In genomic region chr5:39031041-39031440, GRCh38 we compare ENCODE assay signal across 24 cellular contexts. TPM values are rescaled to one million over a fixed set of nuclear protein-coding genes. Genes with fewer than 3 reads are reported as not detected.
A peak's percentile ranks its signal among the peaks of the same experiment; 100 is the strongest.
DNase-seq lines count a peak whose midpoint lies in the region; ATAC-seq and TF ChIP-seq lines count a peak whose summit lies in the region.
"Had no signal": no experiment of that assay in that cellular context is flagged by ENCODE, and none has a peak within 500 bp of the region (broad histone marks: within the 10 kb centered on the region; RNA-seq: fewer than 3 reads in every experiment).

No MANE protein-coding gene starts in this region.

- H3K36me3 Mint-ChIP-seq in CD4-positive, alpha-beta memory T cell: peaks cover 24 to 60% of the 10 kb centered on the region in 2 donors
- H3K36me3 Mint-ChIP-seq in GM23338 (ENCODE audit: low read depth): peaks cover 75% of the 10 kb centered on the region
- H3K36me3 Mint-ChIP-seq in central memory CD8-positive, alpha-beta T cell (ENCODE audit: insufficient read depth): peaks cover 14% of the 10 kb centered on the region

- no peaks in the 10 kb centered on the region for H3F3A ChIP-seq in GM23338 (replicated peaks; ENCODE audit: low read depth)

- no peak overlapping the region for H3K4me2 ChIP-seq in GM23338
- H3K4me2 ChIP-seq: SK-N-SH had no signal

- ATAC-seq in GM23338 (no peak), HG03095 (IDR thresholded peaks at IDR 0.05; ENCODE audit: unreplicated experiment) (no peak)
- ATAC-seq in central memory CD8-positive, alpha-beta T cell (replicated peaks; ENCODE audit: extremely low read depth, poor library complexity, severe bottlenecking): no peak
- ATAC-seq: activated T-cell treated with anti-CD3 and anti-CD28 coated beads, Interleukin-2, amount 50 U/mL, for 4 hours; left colon; T-helper 17 cell had no signal

- peaks cover 30% of the 10 kb centered on the region for H3K4me1 ChIP-seq in CD4-positive, alpha-beta memory T cell (ENCODE audit: insufficient read depth, low read length)
- H3K4me1 ChIP-seq in GM23338 (ENCODE audit: insufficient read depth) (peaks cover 9% of the 10 kb centered on the region; the same call in 1 of the 2 replicates), neutrophil (ENCODE audit: control insufficient read depth in 1 of 2, insufficient read depth in 1 of 2, low read depth in 1 of 2, low read length in 1 of 2) (no peaks in the 10 kb centered on the region), stomach (peaks cover 0 to 33% (median 17%) of the 10 kb centered on the region in 4 donors)

- POLR2A ChIA-PET in CD4-positive, alpha-beta memory T cell (lab: Charles Lee; ENCODE audit: partially characterized antibody): no interaction called here

- H3K9me2 ChIP-seq in GM23338 (ENCODE audit: insufficient read depth): no peaks in the 10 kb centered on the region
- H3K9me2 ChIP-seq: SK-N-SH had no signal

- CTCF ChIA-PET in CD4-positive, alpha-beta memory T cell (lab: Charles Lee; ENCODE audit: partially characterized antibody): interaction anchor here (2.9 kb wide), 1 partner anchor 50 kb away, joined by 7 read pairs; no protein-coding TSS in a partner anchor

- peak overlapping the region in 2 of 8 donors; percentile 1 for H3K4me3 Mint-ChIP-seq in CD4-positive, alpha-beta memory T cell
- no peak overlapping the region for H3K4me3 Mint-ChIP-seq in GM23338
- H3K4me3 Mint-ChIP-seq in central memory CD8-positive, alpha-beta T cell: no peak overlapping the region
- H3K4me3 Mint-ChIP-seq: activated T-cell treated with anti-CD3 and anti-CD28 coated beads, Interleukin-2, amount 50 U/mL, for 4 hours; brain; H9; T-helper 17 cell had no signal

- no peaks in the 10 kb centered on the region; the same call in 1 of the 2 replicates for H4K20me1 ChIP-seq in GM23338 (replicated peaks; ENCODE audit: insufficient read depth)

- H2AFZ ChIP-seq in GM23338: no peak overlapping the region

- intact Hi-C loops in CD4-positive, alpha-beta memory T cell (cut with micrococcal nuclease): no loop called here
- intact Hi-C loops in stomach (cut with DNase I; ENCODE audit: low total_unique reads): no loop called here

- 24 to 60% (median 50%) methylated on average over 1 of the region's 1 CpG for WGBS in stomach, 5 donors

- no peak overlapping the region for H3K27ac ChIP-seq in CD4-positive, alpha-beta memory T cell (ENCODE audit: low read depth, low read length)
- peak overlapping the region; percentile 6; the same call in 1 of the 2 replicates for H3K27ac ChIP-seq in GM23338 (ENCODE audit: low read depth)
- peak overlapping the region; percentile 12 for H3K27ac ChIP-seq in neutrophil
- no peak overlapping the region for H3K27ac ChIP-seq in stomach
- H3K27ac ChIP-seq: BLaER1 treated with 17β-estradiol and CSF1 and Interleukin-3, amounts not matched to agents 10 nM and 100 nM; transverse colon had no signal

- H3K27me3 ChIP-seq in CD4-positive, alpha-beta memory T cell (ENCODE audit: insufficient read depth, low read length): no peaks in the 10 kb centered on the region
- H3K27me3 ChIP-seq in GM23338 (ENCODE audit: insufficient read depth) (no peaks in the 10 kb centered on the region), neutrophil (no peaks in the 10 kb centered on the region), stomach (no peaks in the 10 kb centered on the region)
- H3K27me3 ChIP-seq: BLaER1 treated with 17β-estradiol and CSF1 and Interleukin-3, amounts not matched to agents 10 nM and 100 nM; transverse colon had no signal

- H3K9me3 ChIP-seq in CD4-positive, alpha-beta memory T cell (ENCODE audit: control insufficient read depth in 1 of 2, low read length in 2 of 2): no peaks in the 10 kb centered on the region
- H3K9me3 ChIP-seq in neutrophil: no peaks in the 10 kb centered on the region
- peaks cover 0 to 14% (median 5%) of the 10 kb centered on the region in 4 donors for H3K9me3 ChIP-seq in stomach

- peaks cover 27 to 51% (median 43%) of the 10 kb centered on the region in 4 donors for H3K4me1 Mint-ChIP-seq in CD4-positive, alpha-beta memory T cell
- H3K4me1 Mint-ChIP-seq in GM23338: peaks cover 4% of the 10 kb centered on the region
- H3K4me1 Mint-ChIP-seq in central memory CD8-positive, alpha-beta T cell: peaks cover 52% of the 10 kb centered on the region
- H3K4me1 Mint-ChIP-seq: brain had no signal

- no peak for TF ChIP-seq CTCF in GM23338 (conservative IDR thresholded peaks at IDR 0.05; ENCODE audit: low read depth in 2 of 2)
- TF ChIP-seq CTCF in neutrophil (IDR thresholded peaks at IDR 0.05): no peak
- TF ChIP-seq CTCF in stomach (IDR thresholded peaks at IDR 0.05): no peak

- H3K27ac Mint-ChIP-seq in CD4-positive, alpha-beta memory T cell: peak overlapping the region; percentile 5 to 88 (median 19)
- no peak overlapping the region for H3K27ac Mint-ChIP-seq in GM23338
- H3K27ac Mint-ChIP-seq in central memory CD8-positive, alpha-beta T cell (ENCODE audit: low read depth): peak overlapping the region; percentile 8

- no peak for TF ChIP-seq EP300 in stomach (IDR thresholded peaks at IDR 0.05)

- H3K9me3 Mint-ChIP-seq in CD4-positive, alpha-beta memory T cell: peaks cover 0 to 18% (median 13%) of the 10 kb centered on the region in 8 donors
- peaks cover 54% of the 10 kb centered on the region for H3K9me3 Mint-ChIP-seq in GM23338
- no peaks in the 10 kb centered on the region for H3K9me3 Mint-ChIP-seq in central memory CD8-positive, alpha-beta T cell

- TF ChIP-seq POLR2A in stomach (IDR thresholded peaks at IDR 0.05): no peak

- H3K36me3 ChIP-seq in CD4-positive, alpha-beta memory T cell (ENCODE audit: insufficient read depth, low read length): no peaks in the 10 kb centered on the region
- H3K36me3 ChIP-seq in GM23338 (ENCODE audit: insufficient read depth): peaks cover 14% of the 10 kb centered on the region; the same call in 1 of the 2 replicates
- no peaks in the 10 kb centered on the region for H3K36me3 ChIP-seq in neutrophil
- peaks cover 0 to 7% (median 3%) of the 10 kb centered on the region in 4 donors for H3K36me3 ChIP-seq in stomach
- H3K36me3 ChIP-seq: transverse colon had no signal

- no peak for DNase-seq in CD4-positive, alpha-beta memory T cell
- DNase-seq in GM23338 (ENCODE audit: low spot score): no peak
- DNase-seq in central memory CD8-positive, alpha-beta T cell (ENCODE audit: low spot score in 2 of 2): no peak
- no peak for DNase-seq in stomach
- DNase-seq in NCI-H187 (lab: John Stamatoyannopoulos, UW): no peak
- DNase-seq: activated CD4-positive, alpha-beta T cell treated with anti-CD3 and anti-CD28 coated beads for 4 hours; activated T-cell treated with anti-CD3 and anti-CD28 coated beads, Interleukin-2, amount 50 U/mL, for 4 hours; H9; hypothalamus; Karpas-422; left colon; NCI-H2029 treated with DMSO at 0.1 percent for 48 hours; NCI-H2227 treated with DMSO at 0.1 percent for 48 hours; NCI-H526; NK-92 treated with Interleukin-12 subunit alpha and Interleukin-12 subunit beta, amount 100 ng/mL, for 24 hours; nucleus accumbens; SK-N-SH; stimulated activated CD4-positive, alpha-beta T cell treated with anti-CD3 and anti-CD28 coated beads, Interleukin-4, amount 100 ng/mL, for 24 hours; T-helper 17 cell; transverse colon had no signal

- peaks cover 98% of the 10 kb centered on the region for H3K79me2 ChIP-seq in GM23338 (replicated peaks; ENCODE audit: insufficient read depth)

- no peaks in the 10 kb centered on the region for H3K27me3 Mint-ChIP-seq in CD4-positive, alpha-beta memory T cell
- peaks cover 4% of the 10 kb centered on the region for H3K27me3 Mint-ChIP-seq in GM23338 (ENCODE audit: insufficient read depth, low read depth, poor library complexity)
- H3K27me3 Mint-ChIP-seq in central memory CD8-positive, alpha-beta T cell: no peaks in the 10 kb centered on the region
- H3K27me3 Mint-ChIP-seq: brain, T-helper 17 cell had no signal

- no peak overlapping the region for H3K4me3 ChIP-seq in CD4-positive, alpha-beta memory T cell (ENCODE audit: low read length in 2 of 2)
- H3K4me3 ChIP-seq in GM23338 (no peak overlapping the region), neutrophil (ENCODE audit: low read depth in 1 of 2, low read length in 1 of 2) (no peak overlapping the region), stomach (no peak overlapping the region)
- H3K4me3 ChIP-seq: BLaER1 treated with 17β-estradiol and CSF1 and Interleukin-3, amounts not matched to agents 10 nM and 100 nM; transverse colon had no signal

RNA-seq across cellular contexts. Expression of gene RICTOR, which starts 43.2 kb away (rescaled TPM):
- total RNA-seq in CD4-positive, alpha-beta memory T cell: 10 to 100 TPM; 85.0 to 94.9 TPM
- 10 to 100 TPM in 1 of 2 donors, 1 to 10 TPM in 1; 6.7 to 18.6 TPM for polyA plus RNA-seq in CD4-positive, alpha-beta memory T cell
- total RNA-seq in GM23338 (2014; rRNA removed; shearing (Covaris generic)): 27.4 and 30.2 TPM in 2 replicates
- polyA plus RNA-seq in GM23338 (2016; fragmentation: Nextera tagmentation; extraction: Ambion mirVana): 7.0 and 9.9 TPM in 2 replicates
- 100 to 1,000 TPM in 2 of 5 donors, 10 to 100 TPM in 3; 14.2 to 125 (median 36.2) TPM for total RNA-seq in stomach
- 1 to 10 TPM; 2.3 to 3.7 (median 3.3) TPM for polyA plus RNA-seq in stomach

Comparison
In these comparisons a context has a peak if more than half of its experiments do, and no peak if none do; other contexts are left out.
1. H3K27ac ChIP-seq: peak in GM23338 (single experiment) and neutrophil (single experiment); none in CD4-positive, alpha-beta memory T cell (single experiment) and stomach (0 of 5).